Comparison of ENCODE assay signal across 27 cellular contexts in the genomic region with DNA sequence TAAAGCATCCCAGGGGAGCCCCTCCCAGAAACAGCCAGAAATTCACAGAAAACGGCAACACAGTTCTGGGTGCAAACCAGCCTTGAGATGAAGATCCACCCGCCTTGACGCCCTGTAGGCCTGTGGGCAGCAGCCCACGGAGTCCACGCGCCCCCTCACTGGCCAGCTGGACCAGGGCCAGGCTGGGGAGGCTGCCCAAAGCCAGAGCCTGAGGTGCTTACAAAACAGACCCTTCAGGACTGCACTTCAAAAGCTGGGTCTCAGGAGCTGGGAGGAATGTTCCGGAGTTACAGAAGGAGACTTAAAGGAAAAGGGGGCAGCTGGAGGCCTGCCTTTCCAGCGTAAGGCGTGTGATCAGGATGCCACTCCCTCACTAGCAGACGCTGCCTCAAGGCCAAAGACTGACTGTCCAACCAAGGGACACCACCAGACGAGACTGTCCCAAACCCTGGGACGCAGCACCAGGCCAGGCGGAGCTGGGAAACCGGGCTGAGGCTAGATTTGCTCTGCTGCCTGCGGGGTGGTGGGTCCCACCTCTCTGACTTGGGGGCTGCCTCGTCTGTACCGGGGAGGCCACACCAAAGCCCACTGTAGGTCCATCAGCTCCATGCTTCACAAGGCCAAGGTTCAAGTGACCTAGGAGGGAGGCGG. TPM values are rescaled to one million over a fixed set of nuclear protein-coding genes. Genes with fewer than 3 reads are reported as not detected.
A peak's percentile ranks its signal among the peaks of the same experiment; 100 is the strongest.
DNase-seq lines count a peak whose midpoint lies in the region; ATAC-seq, FAIRE-seq and TF ChIP-seq lines count a peak whose summit lies in the region.
"Had no signal": no experiment of that assay in that cellular context is flagged by ENCODE, and none has a peak within 500 bp of the region (broad histone marks: within the 10 kb centered on the region; RNA-seq: fewer than 3 reads in every experiment).

No MANE protein-coding gene starts in this region.

- no peak overlapping the region for H3K4me3 Mint-ChIP-seq in CD14-positive monocyte
- H3K4me3 Mint-ChIP-seq: activated naive CD8-positive, alpha-beta T cell treated with anti-CD3 and anti-CD28 coated beads, Interleukin-2, amount 10 ng/mL, durations not matched to agents 7 days and 5 days; activated T-helper 1 cell treated with anti-CD3 and anti-CD28 coated beads, Interleukin-12 subunit alpha, Interleukin-12 subunit beta, Interleukin-2, Interleukin-4 antibody, amounts not matched to agents 30 ng/mL and 10 ng/mL and 1 ng/mL, durations not matched to agents 14 hours and 24 hours and 36 hours; brain; CD8-positive, alpha-beta T cell; naive thymus-derived CD8-positive, alpha-beta T cell had no signal

- ATAC-seq in body of pancreas (no peak), lower lobe of right lung (no peak)
- no peak for ATAC-seq in activated CD4-positive, CD25-positive, alpha-beta regulatory T cell treated with anti-CD3 and anti-CD28 coated beads, Interleukin-2, amount 50 U/mL, for 24 hours
- ATAC-seq: CD8-positive, alpha-beta T cell; GM12878; naive thymus-derived CD8-positive, alpha-beta T cell had no signal

- no TSS peak for BruUV-seq in PC-9 (replicated peaks; lab: Mats Ljungman, UMichigan)

- no peak for FAIRE-seq in GM19239 (lab: Jason Lieb, UNC)
- FAIRE-seq: GM12878, H1, kidney had no signal

- H3K27me3 ChIP-seq in body of pancreas (no peaks in the 10 kb centered on the region), lower lobe of right lung (ENCODE audit: low read depth) (no peaks in the 10 kb centered on the region), PC-9 (ENCODE audit: insufficient read depth, low read depth) (no peaks in the 10 kb centered on the region)
- H3K27me3 ChIP-seq: SJCRH30 had no signal

- H3K27ac Mint-ChIP-seq in CD14-positive monocyte, result peak overlapping the region in 6 of 7 donors; percentile 50 to 93 (median 76)
- H3K27ac Mint-ChIP-seq: activated naive CD8-positive, alpha-beta T cell treated with anti-CD3 and anti-CD28 coated beads, Interleukin-2, amount 10 ng/mL, durations not matched to agents 7 days and 5 days; brain; CD8-positive, alpha-beta T cell had no signal

- H3K4me3 ChIP-seq in body of pancreas (no peak overlapping the region), lower lobe of right lung (no peak overlapping the region), PC-9 (no peak overlapping the region)
- H3K4me3 ChIP-seq: GM12878, SJCRH30 had no signal

- POLR2A ChIA-PET in PC-9 (lab: Charles Lee; ENCODE audit: unreplicated experiment), result no interaction called here

- H3K4me1 Mint-ChIP-seq in CD14-positive monocyte, result peaks cover 20% of the 10 kb centered on the region
- H3K4me1 Mint-ChIP-seq: activated naive CD8-positive, alpha-beta T cell treated with anti-CD3 and anti-CD28 coated beads, Interleukin-2, amount 10 ng/mL, durations not matched to agents 7 days and 5 days had no signal

- intact Hi-C loops in CD14-positive monocyte (cut with micrococcal nuclease) (no loop called here), body of pancreas (cut with DNase I) (no loop called here), lower lobe of right lung (cut with DNase I) (no loop called here), PC-9 (cut with micrococcal nuclease; ENCODE audit: unreplicated experiment) (no loop called here)

- no peaks in the 10 kb centered on the region for H3K9me3 Mint-ChIP-seq in CD14-positive monocyte
- H3K9me3 Mint-ChIP-seq: activated naive CD8-positive, alpha-beta T cell treated with anti-CD3 and anti-CD28 coated beads, Interleukin-2, amount 10 ng/mL, durations not matched to agents 7 days and 5 days; activated T-helper 1 cell treated with anti-CD3 and anti-CD28 coated beads, Interleukin-12 subunit alpha, Interleukin-12 subunit beta, Interleukin-2, Interleukin-4 antibody, amounts not matched to agents 30 ng/mL and 10 ng/mL and 1 ng/mL, durations not matched to agents 14 hours and 24 hours and 36 hours; brain; CD8-positive, alpha-beta T cell; naive thymus-derived CD8-positive, alpha-beta T cell had no signal

- H3K36me3 ChIP-seq in body of pancreas (replicated peaks in 1 of 2; ENCODE audit: insufficient read depth in 1 of 2, low read depth in 2 of 2) (peaks cover 16 to 50% of the 10 kb centered on the region in 2 donors), lower lobe of right lung (peaks cover 99% of the 10 kb centered on the region), PC-9 (ENCODE audit: low read depth) (0 out of 2 replicates have a peak, but pooled peaks cover 4% of the 10 kb centered on the region)
- H3K36me3 ChIP-seq: SJCRH30 had no signal

- H3K79me2 ChIP-seq in PC-9 (ENCODE audit: low read depth), result no peaks in the 10 kb centered on the region

- TF ChIP-seq POLR2A in body of pancreas (IDR thresholded peaks at IDR 0.05), result no peak

- H3K27me3 Mint-ChIP-seq in CD14-positive monocyte (ENCODE audit: low read depth in 3 of 3), result peaks cover 0 to 1% (median 1%) of the 10 kb centered on the region in 3 donors
- H3K27me3 Mint-ChIP-seq: activated naive CD8-positive, alpha-beta T cell treated with anti-CD3 and anti-CD28 coated beads, Interleukin-2, amount 10 ng/mL, durations not matched to agents 7 days and 5 days; naive thymus-derived CD8-positive, alpha-beta T cell; progenitor cell of endocrine pancreas had no signal

- no peaks in the 10 kb centered on the region for H3F3A ChIP-seq in PC-9 (ENCODE audit: insufficient read depth, low read depth)

- H3K9me2 ChIP-seq in PC-9 (ENCODE audit: insufficient read depth), result no peaks in the 10 kb centered on the region

- 63 to 66% methylated on average over 10 to 18 of the region's 18 CpGs for WGBS in body of pancreas, 2 donors

- no peak overlapping the region for H2AFZ ChIP-seq in PC-9

- CTCF ChIA-PET in PC-9 (lab: Charles Lee), result interaction anchor here (0.6 kb wide), 1 partner anchor 94 kb away, joined by 3 read pairs; no protein-coding TSS in a partner anchor

- H3K4me1 ChIP-seq in body of pancreas (peaks cover 36% of the 10 kb centered on the region), lower lobe of right lung (peaks cover 45% of the 10 kb centered on the region), PC-9 (replicated peaks; ENCODE audit: insufficient read depth) (no peaks in the 10 kb centered on the region)
- H3K4me1 ChIP-seq: SJCRH30 had no signal

- H3K9me3 ChIP-seq in body of pancreas (no peaks in the 10 kb centered on the region), lower lobe of right lung (no peaks in the 10 kb centered on the region), PC-9 (ENCODE audit: insufficient read depth, low read depth) (no peaks in the 10 kb centered on the region)
- H3K9me3 ChIP-seq: SJCRH30 had no signal

- H3K27ac ChIP-seq in body of pancreas (peak overlapping the region; percentile 10 to 55 (median 42)), lower lobe of right lung (peak overlapping the region; percentile 65), temporal lobe (ENCODE audit: low read depth, low read length) (peak overlapping the region; percentile 50), PC-9 (no peak overlapping the region)
- H3K27ac ChIP-seq: SJCRH30 had no signal

- peaks cover 69 to 98% of the 10 kb centered on the region in 2 donors for H3K36me3 Mint-ChIP-seq in CD14-positive monocyte

- TF ChIP-seq CTCF in CD14-positive monocyte (IDR thresholded peaks at IDR 0.05) (no peak), body of pancreas (IDR thresholded peaks at IDR 0.05) (no peak), lower lobe of right lung (IDR thresholded peaks at IDR 0.05) (no peak), PC-9 (conservative IDR thresholded peaks at IDR 0.05) (no peak)

- DNase-seq in CD14-positive monocyte (ENCODE audit: low spot score), result no peak
- no peak for DNase-seq in body of pancreas
- no peak for DNase-seq in lower lobe of right lung
- no peak for DNase-seq in PC-9
- no peak for DNase-seq in GM19239 (ENCODE audit: insufficient read length, low spot score)
- DNase-seq in hippocampal formation (lab: John Stamatoyannopoulos, UW), result no peak
- DNase-seq: activated CD4-positive, alpha-beta T cell treated with anti-CD3 and anti-CD28 coated beads for 4 hours; activated naive CD8-positive, alpha-beta T cell treated with anti-CD3 and anti-CD28 coated beads, Interleukin-2, amount 10 ng/mL, durations not matched to agents 7 days and 5 days; CD8-positive, alpha-beta T cell; cortex of kidney; DMS53; foreskin fibroblast; Karpas-422; naive thymus-derived CD8-positive, alpha-beta T cell; NCI-H1930; NCI-H226; SJCRH30; stimulated activated CD4-positive, alpha-beta T cell treated with anti-CD3 and anti-CD28 coated beads, Interleukin-12 subunit alpha, Interleukin-12 subunit beta, amount 100 ng/mL, for 4 hours; T-helper 1 cell had no signal

- no peaks in the 10 kb centered on the region for H4K20me1 ChIP-seq in PC-9 (ENCODE audit: insufficient read depth)

- no peak overlapping the region for H3K4me2 ChIP-seq in PC-9

RNA-seq across cellular contexts. Expression of a gene that starts 48.1 kb away (rescaled TPM):
- 1 to 10 TPM; 4.7 to 7.5 TPM for polyA plus RNA-seq in CD14-positive monocyte
- total RNA-seq in body of pancreas (100 to 1,000 TPM; 313 to 511 TPM), lower lobe of right lung (138 TPM), temporal lobe (6.1 TPM), PC-9 (2021) (144 and 156 TPM in 2 replicates)

Comparison
In these comparisons a context has a peak if more than half of its experiments do, and no peak if none do; other contexts are left out.
1. RNA of a gene that starts 48.1 kb away (total RNA-seq): 313 to 511 TPM in body of pancreas, 144 to 156 TPM in PC-9 and 138 TPM in lower lobe of right lung (single experiment); 6.1 TPM in temporal lobe (single experiment); every median in the first group is over 10 times any median in the second.